Comparison of ENCODE assay signal across 15 cellular contexts in the genomic region with DNA sequence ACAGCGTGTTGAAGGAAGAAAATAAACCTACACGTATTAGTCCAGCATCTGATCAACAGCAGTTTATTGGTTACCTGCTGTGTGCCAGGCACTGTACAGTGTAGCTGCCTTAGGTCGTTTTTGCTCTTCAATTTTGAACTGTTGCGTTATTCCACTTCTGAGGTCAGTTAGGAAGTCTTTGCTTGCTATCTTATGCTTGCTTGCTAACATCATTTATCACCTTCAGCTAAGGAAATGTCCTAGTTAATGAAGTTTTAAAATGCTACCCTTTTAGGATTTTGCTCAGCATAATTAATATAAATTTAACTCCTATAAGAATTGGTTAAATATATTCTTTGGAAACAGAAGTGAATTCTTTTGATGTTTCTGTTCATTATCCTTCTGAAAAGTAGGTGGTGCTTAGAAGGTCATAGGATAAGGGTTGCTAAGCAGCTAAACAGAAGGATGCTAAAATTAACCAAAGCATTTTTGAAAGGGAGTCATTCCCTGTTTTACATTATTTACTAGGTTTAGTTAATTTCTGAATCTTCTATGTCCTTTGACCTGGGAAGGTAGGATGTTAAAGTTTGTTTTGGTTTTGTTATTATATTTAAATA. TPM values are rescaled to one million over a fixed set of nuclear protein-coding genes. Genes with fewer than 3 reads are reported as not detected.
DNase-seq lines count a peak whose midpoint lies in the region; ATAC-seq and TF ChIP-seq lines count a peak whose summit lies in the region.
"Had no signal": no experiment of that assay in that cellular context is flagged by ENCODE, and none has a peak within 500 bp of the region (broad histone marks: within the 10 kb centered on the region; RNA-seq: fewer than 3 reads in every experiment).

No MANE protein-coding gene starts in this region.

- H3K36me3 ChIP-seq in HUES6 (ENCODE audit: control insufficient read depth, insufficient read depth, low read length), result no peaks in the 10 kb centered on the region
- H3K36me3 ChIP-seq in esophagus (ENCODE audit: control insufficient read depth in 2 of 2, insufficient read depth in 2 of 2, low read length in 1 of 2), result no peaks in the 10 kb centered on the region
- H3K36me3 ChIP-seq: Peyer's patch, prostate gland had no signal

- H3K4me3 ChIP-seq in HUES6 (ENCODE audit: low read depth, low read length) (peak overlapping the region; percentile 26; the same call in 1 of the 2 replicates), esophagus (ENCODE audit: low read depth in 1 of 2, low read length in 2 of 2) (peak overlapping the region in 1 of 2 donors; percentile 72)
- H3K4me3 ChIP-seq: prostate gland had no signal

- ATAC-seq in HG03175 (IDR thresholded peaks at IDR 0.05; ENCODE audit: unreplicated experiment), result no peak
- no peak for ATAC-seq in GM21737 (IDR thresholded peaks at IDR 0.05; ENCODE audit: unreplicated experiment)
- ATAC-seq: HCT116 had no signal

- H3K4me1 Mint-ChIP-seq in activated naive CD8-positive, alpha-beta T cell (ENCODE audit: low read depth), result peaks cover 72% of the 10 kb centered on the region
- peaks cover 71% of the 10 kb centered on the region for H3K4me1 Mint-ChIP-seq in activated naive CD8-positive, alpha-beta T cell treated with anti-CD3 and anti-CD28 coated beads for 36 hours
- H3K4me1 Mint-ChIP-seq in progenitor cell of endocrine pancreas (ENCODE audit: low read depth), result peaks cover 48% of the 10 kb centered on the region

- no peaks in the 10 kb centered on the region for H3K9me3 Mint-ChIP-seq in activated naive CD8-positive, alpha-beta T cell (ENCODE audit: low read depth)
- H3K9me3 Mint-ChIP-seq in activated naive CD8-positive, alpha-beta T cell treated with anti-CD3 and anti-CD28 coated beads for 36 hours, result no peaks in the 10 kb centered on the region
- no peaks in the 10 kb centered on the region for H3K9me3 Mint-ChIP-seq in progenitor cell of endocrine pancreas (ENCODE audit: low read depth)
- H3K9me3 Mint-ChIP-seq: activated CD4-positive, alpha-beta T cell treated with anti-CD3 and anti-CD28 coated beads, Interleukin-2, amount 10 ng/mL, durations not matched to agents 7 days and 5 days had no signal

- no peak for DNase-seq in activated naive CD8-positive, alpha-beta T cell treated with anti-CD3 and anti-CD28 coated beads for 36 hours
- DNase-seq in progenitor cell of endocrine pancreas (ENCODE audit: low spot score, unreplicated experiment) (no peak), inferior parietal cortex (ENCODE audit: extremely low spot score) (no peak)
- DNase-seq: activated CD4-positive, alpha-beta T cell treated with anti-CD3 and anti-CD28 coated beads, Interleukin-2, amount 10 ng/mL, durations not matched to agents 7 days and 5 days; activated gamma-delta T cell treated with Interleukin-2 at 50 U/mL for 16 hours; NCI-H1105; NCI-H345; Peyer's patch had no signal

- peak overlapping the region; percentile 85 for H3K27ac Mint-ChIP-seq in activated naive CD8-positive, alpha-beta T cell
- no peak overlapping the region for H3K27ac Mint-ChIP-seq in activated naive CD8-positive, alpha-beta T cell treated with anti-CD3 and anti-CD28 coated beads for 36 hours
- no peak overlapping the region for H3K27ac Mint-ChIP-seq in progenitor cell of endocrine pancreas

- peak overlapping the region; percentile 95 for H3K4me3 Mint-ChIP-seq in activated naive CD8-positive, alpha-beta T cell
- no peak overlapping the region for H3K4me3 Mint-ChIP-seq in activated naive CD8-positive, alpha-beta T cell treated with anti-CD3 and anti-CD28 coated beads for 36 hours
- H3K4me3 Mint-ChIP-seq in progenitor cell of endocrine pancreas (ENCODE audit: low read depth), result peak overlapping the region; percentile 83

- H3K36me3 Mint-ChIP-seq in activated naive CD8-positive, alpha-beta T cell, result no peaks in the 10 kb centered on the region
- H3K36me3 Mint-ChIP-seq in activated naive CD8-positive, alpha-beta T cell treated with anti-CD3 and anti-CD28 coated beads for 36 hours, result peaks cover 18% of the 10 kb centered on the region
- no peaks in the 10 kb centered on the region for H3K36me3 Mint-ChIP-seq in progenitor cell of endocrine pancreas (ENCODE audit: insufficient read depth)

- H3K4me1 ChIP-seq in HUES6 (ENCODE audit: control insufficient read depth, insufficient read depth, low read length), result peaks cover 67% of the 10 kb centered on the region
- peaks cover 0 to 12% of the 10 kb centered on the region in 2 donors for H3K4me1 ChIP-seq in esophagus (ENCODE audit: control insufficient read depth in 2 of 2, insufficient read depth in 2 of 2, low read length in 1 of 2)

- no peaks in the 10 kb centered on the region for H3K27me3 Mint-ChIP-seq in activated naive CD8-positive, alpha-beta T cell
- no peaks in the 10 kb centered on the region for H3K27me3 Mint-ChIP-seq in activated naive CD8-positive, alpha-beta T cell treated with anti-CD3 and anti-CD28 coated beads for 36 hours
- H3K27me3 Mint-ChIP-seq in progenitor cell of endocrine pancreas, result no peaks in the 10 kb centered on the region
- H3K27me3 Mint-ChIP-seq: activated CD4-positive, alpha-beta T cell treated with anti-CD3 and anti-CD28 coated beads, Interleukin-2, amount 10 ng/mL, durations not matched to agents 7 days and 5 days had no signal

- no peak overlapping the region for H3K9ac ChIP-seq in HUES6 (ENCODE audit: low read length)

- H3K27me3 ChIP-seq in HUES6 (ENCODE audit: control insufficient read depth, insufficient read depth, low read length) (peaks cover 4% of the 10 kb centered on the region; the same call in 1 of the 2 replicates), esophagus (ENCODE audit: control insufficient read depth in 1 of 2, insufficient read depth in 2 of 2, low read length in 2 of 2) (no peaks in the 10 kb centered on the region)
- H3K27me3 ChIP-seq: Peyer's patch had no signal

- H3K27ac ChIP-seq in HUES6 (ENCODE audit: low read depth, low read length) (no peak overlapping the region), esophagus (ENCODE audit: low read depth in 2 of 2, low read length in 1 of 2) (peak overlapping the region; percentile 8 to 66)
- H3K27ac ChIP-seq: prostate gland had no signal

- H3K9me3 ChIP-seq in HUES6 (ENCODE audit: control insufficient read depth, insufficient read depth, low read depth, low read length) (no peaks in the 10 kb centered on the region), esophagus (ENCODE audit: control insufficient read depth in 2 of 2, insufficient read depth in 1 of 2, low read depth in 1 of 2, low read length in 1 of 2) (no peaks in the 10 kb centered on the region)
- H3K9me3 ChIP-seq: Peyer's patch, prostate gland had no signal

- WGBS in esophagus, 2 donors, result 61 to 67% methylated on average over 4 of the region's 4 CpGs

- TF ChIP-seq CTCF in progenitor cell of endocrine pancreas (IDR thresholded peaks at IDR 0.05; ENCODE audit: unreplicated experiment), result no peak

RNA-seq across cellular contexts. Expression of gene RREB1, which starts 3.4 kb away (rescaled TPM):
- 10 to 100 TPM; 17.4 to 18.5 TPM for total RNA-seq in activated naive CD8-positive, alpha-beta T cell treated with anti-CD3 and anti-CD28 coated beads for 36 hours
- polyA plus RNA-seq in esophagus, result 10 to 100 TPM; 13.0 to 19.7 TPM
- total RNA-seq in progenitor cell of endocrine pancreas, result 67.2 and 71.7 TPM in 2 replicates
